22 cellular contexts compared by ENCODE assay signal in the genomic region with DNA sequence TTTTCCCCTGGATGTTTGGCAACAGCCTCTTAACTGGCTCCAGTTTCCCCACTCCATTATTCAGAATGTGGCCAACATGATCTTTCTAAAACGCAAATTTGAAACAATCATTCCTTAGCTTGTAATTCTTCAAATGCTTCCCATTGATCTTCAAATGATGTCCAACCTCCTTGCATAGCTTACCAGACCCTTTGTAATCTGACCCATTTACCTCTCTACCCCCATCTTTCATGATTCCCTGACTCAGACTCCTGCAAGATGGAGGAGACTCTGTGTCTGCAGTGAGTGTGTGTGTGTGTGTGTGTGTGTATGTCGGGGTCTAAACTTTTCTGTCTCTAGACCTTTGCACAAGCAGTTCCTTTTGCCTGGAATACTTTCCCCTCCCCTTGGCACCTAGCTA.
DNase-seq lines count a peak whose midpoint lies in the region; ATAC-seq, FAIRE-seq and TF ChIP-seq lines count a peak whose summit lies in the region.
"Had no signal": no experiment of that assay in that cellular context is flagged by ENCODE, and none has a peak within 500 bp of the region (broad histone marks: within the 10 kb centered on the region; RNA-seq: fewer than 3 reads in every experiment).

No MANE protein-coding gene starts in this region.

- H3K27me3 ChIP-seq in endothelial cell of umbilical vein (ENCODE audit: control insufficient read depth in 2 of 2, insufficient read depth in 2 of 2, low read length in 2 of 2) (peaks cover 67 to 68% of the 10 kb centered on the region in 2 experiments), aorta (ENCODE audit: control insufficient read depth in 1 of 2, insufficient read depth in 2 of 2, low read length in 1 of 2) (no peaks in the 10 kb centered on the region)
- H3K27me3 ChIP-seq: BE2C, BLaER1 had no signal

- no peak overlapping the region for H3K27ac Mint-ChIP-seq in type B pancreatic cell
- H3K27ac Mint-ChIP-seq: CD14-positive monocyte; CD4-positive, alpha-beta memory T cell; CD8-positive, alpha-beta memory T cell had no signal

- no peak overlapping the region for H3K4me2 ChIP-seq in endothelial cell of umbilical vein (ENCODE audit: insufficient read depth, low read length)
- H3K4me2 ChIP-seq: BLaER1 had no signal

- peak overlapping the region; percentile 6 for H3K4me3 Mint-ChIP-seq in type B pancreatic cell
- H3K4me3 Mint-ChIP-seq: CD14-positive monocyte; CD4-positive, alpha-beta memory T cell; CD4-positive, CD25-positive, alpha-beta regulatory T cell; CD8-positive, alpha-beta memory T cell had no signal

- intact Hi-C loops in endothelial cell of umbilical vein (cut with micrococcal nuclease) (no loop called here), aorta (cut with DNase I) (no loop called here)

- H3K9me1 ChIP-seq in endothelial cell of umbilical vein (replicated peaks; ENCODE audit: control insufficient read depth, extremely low read depth, insufficient read depth, low read length) = no peaks in the 10 kb centered on the region

- 67 to 91% methylated on average over 2 of the region's 2 CpGs for WGBS in aorta, 2 donors

- DNase-seq in endothelial cell of umbilical vein (ENCODE audit: low read depth, low spot score) (no peak), type B pancreatic cell (ENCODE audit: extremely low spot score, unreplicated experiment) (no peak), aorta (no peak)
- DNase-seq: 8988T; ACHN; BE2C; C1 segment of cervical spinal cord; CD4-positive, alpha-beta memory T cell; CD4-positive, CD25-positive, alpha-beta regulatory T cell; CD8-positive, alpha-beta memory T cell; COR-L47; DMS79 treated with DMSO at 0.1 percent for 48 hours; GF-D8 had no signal

- H3K36me3 ChIP-seq in endothelial cell of umbilical vein (ENCODE audit: control insufficient read depth in 2 of 2, extremely low read depth in 1 of 2, insufficient read depth in 2 of 2, low read length in 2 of 2) (no peaks in the 10 kb centered on the region), aorta (ENCODE audit: control insufficient read depth in 1 of 2, insufficient read depth in 2 of 2, low read length in 1 of 2) (peaks cover 0 to 2% of the 10 kb centered on the region in 2 donors)
- H3K36me3 ChIP-seq: BE2C, BLaER1 had no signal

- peak; percentile 18 for FAIRE-seq in endothelial cell of umbilical vein (lab: Jason Lieb, UNC)
- FAIRE-seq: A204.1, D721Med, G401.6, GM12891, GM18507 had no signal

- no peaks in the 10 kb centered on the region for H3K79me2 ChIP-seq in endothelial cell of umbilical vein (ENCODE audit: control insufficient read depth, insufficient read depth, low read length)

- CTCF ChIA-PET in endothelial cell of umbilical vein (lab: Charles Lee) = interaction anchor here (0.9 kb wide), 1 partner anchor 10 kb away, joined by 3 read pairs; no protein-coding TSS in a partner anchor

- dilution Hi-C loops in endothelial cell of umbilical vein (cut with MboI; ENCODE audit: extremely low pct_ligation_motif_present, low sequenced_read_pairs) = no loop called here

- peak overlapping the region; percentile 94 for H3K27ac ChIP-seq in VCaP
- no peak overlapping the region for H3K27ac ChIP-seq in endothelial cell of umbilical vein (ENCODE audit: insufficient read depth, low read depth, low read length)
- no peak overlapping the region for H3K27ac ChIP-seq in aorta (ENCODE audit: low read depth in 1 of 2, low read length in 2 of 2)
- H3K27ac ChIP-seq: BLaER1 had no signal

- H3K9me3 ChIP-seq in endothelial cell of umbilical vein (replicated peaks; ENCODE audit: control insufficient read depth, insufficient read depth, low read length) = no peaks in the 10 kb centered on the region
- H3K9me3 ChIP-seq in aorta (ENCODE audit: control insufficient read depth, low read length) = no peaks in the 10 kb centered on the region
- H3K9me3 ChIP-seq: BE2C, BLaER1 had no signal

- H3K4me1 Mint-ChIP-seq in type B pancreatic cell (ENCODE audit: unreplicated experiment) = peaks cover 60% of the 10 kb centered on the region
- H3K4me1 Mint-ChIP-seq: CD8-positive, alpha-beta memory T cell had no signal

- TF ChIP-seq CTCF in VCaP (conservative IDR thresholded peaks at IDR 0.05) = no peak
- TF ChIP-seq CTCF in endothelial cell of umbilical vein (IDR thresholded peaks at IDR 0.05; ENCODE audit: extremely low read depth in 1 of 2, insufficient read depth in 1 of 2, low read depth in 1 of 2, low read length in 2 of 2) = no peak
- TF ChIP-seq CTCF in type B pancreatic cell (conservative IDR thresholded peaks at IDR 0.05) = no peak

- H3K9ac ChIP-seq in endothelial cell of umbilical vein (replicated peaks; ENCODE audit: extremely low read depth, insufficient read depth, low read length) = no peak overlapping the region
- H3K9ac ChIP-seq: BLaER1 had no signal

- H3K36me3 Mint-ChIP-seq in type B pancreatic cell = no peaks in the 10 kb centered on the region
- H3K36me3 Mint-ChIP-seq: CD14-positive monocyte; CD4-positive, alpha-beta memory T cell; CD4-positive, CD25-positive, alpha-beta regulatory T cell; CD8-positive, alpha-beta memory T cell had no signal

- no peaks in the 10 kb centered on the region for H4K20me1 ChIP-seq in endothelial cell of umbilical vein (replicated peaks; ENCODE audit: control insufficient read depth, extremely low read depth, insufficient read depth, low read length)
- H4K20me1 ChIP-seq: BLaER1 had no signal

- no TSS peak for BruUV-seq in endothelial cell of umbilical vein (replicated peaks; lab: Mats Ljungman, UMichigan)

- H3K4me1 ChIP-seq in endothelial cell of umbilical vein (ENCODE audit: control insufficient read depth, extremely low read depth, insufficient read depth, low read length) (peaks cover 36% of the 10 kb centered on the region), aorta (ENCODE audit: control insufficient read depth in 1 of 2, insufficient read depth in 2 of 2, low read length in 2 of 2) (no peaks in the 10 kb centered on the region)
- H3K4me1 ChIP-seq: BLaER1 had no signal

- no peak for ATAC-seq in GM18505 (IDR thresholded peaks at IDR 0.05; ENCODE audit: unreplicated experiment)
- ATAC-seq in aorta (ENCODE audit: low FRiP score) = no peak

- H3K4me3 ChIP-seq in endothelial cell of umbilical vein (replicated peaks in 1 of 3; ENCODE audit: insufficient read depth in 1 of 3, low read depth in 1 of 3, low read length in 3 of 3) (no peak overlapping the region), aorta (ENCODE audit: low read length in 2 of 2) (no peak overlapping the region)
- H3K4me3 ChIP-seq: BLaER1 had no signal

- no peak for TF ChIP-seq POLR2A in endothelial cell of umbilical vein (IDR thresholded peaks at IDR 0.05; ENCODE audit: low read depth, low read length)
- no peak for TF ChIP-seq POLR2A in GM18505 (IDR thresholded peaks at IDR 0.05; ENCODE audit: borderline replicate concordance, extremely low read depth, insufficient read depth, insufficient read length)

- no peak overlapping the region for H2AFZ ChIP-seq in endothelial cell of umbilical vein (ENCODE audit: low read depth, low read length)

- H3K27me3 Mint-ChIP-seq in type B pancreatic cell = peaks cover 43% of the 10 kb centered on the region

- peaks cover 14% of the 10 kb centered on the region for H3K9me3 Mint-ChIP-seq in type B pancreatic cell

- POLR2A ChIA-PET in endothelial cell of umbilical vein (lab: Charles Lee) = no interaction called here

TF ChIP-seq in endothelial cell of umbilical vein, 7 proteins besides CTCF, POLR2A, EP300 and RAD21:
- TF ChIP-seq, protein P1, sequence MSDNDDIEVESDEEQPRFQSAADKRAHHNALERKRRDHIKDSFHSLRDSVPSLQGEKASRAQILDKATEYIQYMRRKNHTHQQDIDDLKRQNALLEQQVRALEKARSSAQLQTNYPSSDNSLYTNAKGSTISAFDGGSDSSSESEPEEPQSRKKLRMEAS (IDR thresholded peaks at IDR 0.05; ENCODE audit: insufficient read depth, insufficient read length) = no peak
- TF ChIP-seq MYC (IDR thresholded peaks at IDR 0.05; ENCODE audit: low read depth, low read length) (no peak), GATA2 (IDR thresholded peaks at IDR 0.05; ENCODE audit: insufficient read depth, insufficient read length, low read depth, low read length) (no peak), POLR2AphosphoS5 (IDR thresholded peaks at IDR 0.05; ENCODE audit: insufficient read depth, low read depth, low read length) (no peak), EZH2 (IDR thresholded peaks at IDR 0.05; ENCODE audit: borderline replicate concordance, low read depth, low read length, severe bottlenecking) (no peak), FOS (IDR thresholded peaks at IDR 0.05; ENCODE audit: borderline replicate concordance, insufficient read depth, low read length) (no peak), JUN (IDR thresholded peaks at IDR 0.05; ENCODE audit: borderline replicate concordance, insufficient read depth, insufficient read length, low read depth) (no peak)
